In genomic region chr20:57657537-57658446, GRCh38 we compare ENCODE assay signal across 8 cellular contexts. TPM values are rescaled to one million over a fixed set of nuclear protein-coding genes. Genes with fewer than 3 reads are reported as not detected.
DNase-seq lines count a peak whose midpoint lies in the region; ATAC-seq and TF ChIP-seq lines count a peak whose summit lies in the region.

No MANE protein-coding gene starts in this region.

- peak overlapping the region; percentile 68 for H3K27ac ChIP-seq in left ventricle myocardium inferior (replicated peaks)

- H3K27ac Mint-ChIP-seq in stimulated activated effector memory CD8-positive, alpha-beta T cell treated with anti-CD3 and anti-CD28 coated beads, Interleukin-12 subunit alpha, Interleukin-12 subunit beta, amount 100 ng/mL, for 72 hours = peak overlapping the region; percentile 69
- H3K27ac Mint-ChIP-seq in T-helper 2 cell treated with Interferon-gamma antibody and Interleukin-4, amounts not matched to agents 5 μg/mL and 100 μg/mL, for 36 hours = no peak overlapping the region

- peak overlapping the region; percentile 10 for H3K4me3 Mint-ChIP-seq in stimulated activated effector memory CD8-positive, alpha-beta T cell treated with anti-CD3 and anti-CD28 coated beads, Interleukin-12 subunit alpha, Interleukin-12 subunit beta, amount 100 ng/mL, for 72 hours
- H3K4me3 Mint-ChIP-seq in T-helper 2 cell treated with Interferon-gamma antibody and Interleukin-4, amounts not matched to agents 5 μg/mL and 100 μg/mL, for 36 hours = no peak overlapping the region

- no peaks in the 10 kb centered on the region for H3K36me3 Mint-ChIP-seq in stimulated activated effector memory CD8-positive, alpha-beta T cell treated with anti-CD3 and anti-CD28 coated beads, Interleukin-12 subunit alpha, Interleukin-12 subunit beta, amount 100 ng/mL, for 72 hours
- H3K36me3 Mint-ChIP-seq in T-helper 2 cell treated with Interferon-gamma antibody and Interleukin-4, amounts not matched to agents 5 μg/mL and 100 μg/mL, for 36 hours (ENCODE audit: low read depth) = no peaks in the 10 kb centered on the region

- no peaks in the 10 kb centered on the region for H3K9me3 Mint-ChIP-seq in stimulated activated effector memory CD8-positive, alpha-beta T cell treated with anti-CD3 and anti-CD28 coated beads, Interleukin-12 subunit alpha, Interleukin-12 subunit beta, amount 100 ng/mL, for 72 hours
- H3K9me3 Mint-ChIP-seq in T-helper 2 cell treated with Interferon-gamma antibody and Interleukin-4, amounts not matched to agents 5 μg/mL and 100 μg/mL, for 36 hours = no peaks in the 10 kb centered on the region

- H3K9me3 ChIP-seq in left ventricle myocardium inferior (replicated peaks) = no peaks in the 10 kb centered on the region

- H3K27me3 Mint-ChIP-seq in T-helper 2 cell treated with Interferon-gamma antibody and Interleukin-4, amounts not matched to agents 5 μg/mL and 100 μg/mL, for 36 hours (ENCODE audit: low read depth) = no peaks in the 10 kb centered on the region

- ATAC-seq in stimulated activated effector memory CD8-positive, alpha-beta T cell treated with anti-CD3 and anti-CD28 coated beads, Interleukin-12 subunit alpha, Interleukin-12 subunit beta, amount 100 ng/mL, for 72 hours = peak; percentile 72
- no peak for ATAC-seq in HG02870 (IDR thresholded peaks at IDR 0.05; ENCODE audit: unreplicated experiment)
- no peak for ATAC-seq in HG03520 (IDR thresholded peaks at IDR 0.05; ENCODE audit: unreplicated experiment)

- peak overlapping the region; percentile 17 for H3K4me3 ChIP-seq in left ventricle myocardium inferior

- H3K36me3 ChIP-seq in left ventricle myocardium inferior = peaks cover 21% of the 10 kb centered on the region

- DNase-seq in NCI-H1092 (lab: John Stamatoyannopoulos, UW) (peak; percentile 53), left ventricle myocardium inferior (peak; percentile 73), NCI-H526 treated with DMSO at 0.1 percent for 48 hours (lab: John Stamatoyannopoulos, UW) (no peak)
- DNase-seq in activated CD8-positive, alpha-beta memory T cell treated with anti-CD3 and anti-CD28 coated beads, Interleukin-2, amount 50 U/mL, for 48 hours = peak; percentile 55
- no peak for DNase-seq in stimulated activated effector memory CD8-positive, alpha-beta T cell treated with anti-CD3 and anti-CD28 coated beads, Interleukin-12 subunit alpha, Interleukin-12 subunit beta, amount 100 ng/mL, for 72 hours (ENCODE audit: low spot score in 2 of 2)
- DNase-seq in T-helper 2 cell treated with Interferon-gamma antibody and Interleukin-4, amounts not matched to agents 5 μg/mL and 100 μg/mL, for 36 hours (ENCODE audit: low spot score) = no peak

- no peak for TF ChIP-seq CTCF in left ventricle myocardium inferior (IDR thresholded peaks at IDR 0.05; ENCODE audit: borderline replicate concordance)

- peaks cover 28% of the 10 kb centered on the region for H3K4me1 ChIP-seq in left ventricle myocardium inferior

- H3K4me1 Mint-ChIP-seq in stimulated activated effector memory CD8-positive, alpha-beta T cell treated with anti-CD3 and anti-CD28 coated beads, Interleukin-12 subunit alpha, Interleukin-12 subunit beta, amount 100 ng/mL, for 72 hours = peaks cover 34% of the 10 kb centered on the region
- H3K4me1 Mint-ChIP-seq in T-helper 2 cell treated with Interferon-gamma antibody and Interleukin-4, amounts not matched to agents 5 μg/mL and 100 μg/mL, for 36 hours (ENCODE audit: low read depth) = peaks cover 11% of the 10 kb centered on the region

- intact Hi-C loops in left ventricle myocardium inferior (cut with micrococcal nuclease) = no loop called here

- H3K27me3 ChIP-seq in left ventricle myocardium inferior (ENCODE audit: low read depth) = no peaks in the 10 kb centered on the region

RNA-seq across cellular contexts. Expression of gene ZBP1, which starts 37.6 kb away (rescaled TPM):
- not detected for total RNA-seq in left ventricle myocardium inferior

RNA-seq across cellular contexts. Expression of gene PMEPA1, which starts 52.0 kb away (rescaled TPM):
- total RNA-seq in left ventricle myocardium inferior = 36.4 TPM

Comparison
In these comparisons a context has a peak if more than half of its experiments do, and no peak if none do; other contexts are left out.
1. DNase-seq: peak in NCI-H1092 (single experiment), activated CD8-positive, alpha-beta memory T cell treated with anti-CD3 and anti-CD28 coated beads, Interleukin-2, amount 50 U/mL, for 48 hours (single experiment) and left ventricle myocardium inferior (single experiment); none in stimulated activated effector memory CD8-positive, alpha-beta T cell treated with anti-CD3 and anti-CD28 coated beads, Interleukin-12 subunit alpha, Interleukin-12 subunit beta, amount 100 ng/mL, for 72 hours (0 of 2), NCI-H526 treated with DMSO at 0.1 percent for 48 hours (single experiment) and T-helper 2 cell treated with Interferon-gamma antibody and Interleukin-4, amounts not matched to agents 5 μg/mL and 100 μg/mL, for 36 hours (single experiment).